27 cellular contexts compared by ENCODE assay signal in genomic region chr6:17018425-17018824, GRCh38.
"Had no signal": no experiment of that assay in that cellular context is flagged by ENCODE, and none has a peak within 500 bp of the region (broad histone marks: within the 10 kb centered on the region; RNA-seq: fewer than 3 reads in every experiment).

No MANE protein-coding gene starts in this region.

- H2AFZ ChIP-seq: neural progenitor cell, parathyroid adenoma had no signal

- H3K27me3 ChIP-seq: neural progenitor cell, right atrium auricular region, right lobe of liver, tibial nerve, uterus had no signal

- H3K9ac ChIP-seq: neural progenitor cell, parathyroid adenoma had no signal

- DNase-seq: immature natural killer cell; left ventricle myocardium inferior; mesendoderm; naive B cell; natural killer cell; nephron progenitor cell; occipital lobe; psoas muscle; right lobe of liver; stimulated activated CD4-positive, alpha-beta T cell treated with anti-CD3 and anti-CD28 coated beads, Interleukin-1b, Interleukin-23, amount 100 ng/mL, for 48 hours; stimulated activated CD4-positive, alpha-beta T cell treated with anti-CD3 and anti-CD28 coated beads, Interleukin-2, amount 100 ng/mL, for 48 hours; stimulated activated CD4-positive, alpha-beta T cell treated with anti-CD3 and anti-CD28 coated beads, Interleukin-4, amount 100 ng/mL, for 4 hours; stimulated activated CD8-positive, alpha-beta memory T cell treated with anti-CD3 and anti-CD28 coated beads, Interleukin-4, amount 100 ng/mL, for 48 hours; stimulated activated naive CD4-positive, alpha-beta T cell treated with Interleukin-2 at 50 U/mL for 16 hours; stimulated activated naive CD8-positive, alpha-beta T cell treated with anti-CD3 and anti-CD28 coated beads, Interleukin-15, amount 100 ng/mL, for 72 hours; substantia nigra; uterus had no signal

- H3K9me3 ChIP-seq: left ventricle myocardium inferior, neutrophil, psoas muscle, right atrium auricular region, right lobe of liver, tibial nerve, uterus had no signal

- H3K9me3 Mint-ChIP-seq: immature natural killer cell; mesothelial cell of epicardium; nephron progenitor cell; stimulated activated memory B cell treated with anti-CD40 and anti-IgM and Interleukin-4, amounts not matched to agents 10 μg/mL and 1 μg/mL and 100 μg/mL, for 72 hours had no signal

- H3K27ac Mint-ChIP-seq: immature natural killer cell; mesothelial cell of epicardium; naive B cell; natural killer cell; nephron progenitor cell; neural progenitor cell; stimulated activated memory B cell treated with anti-CD40 and anti-IgM and Interleukin-4, amounts not matched to agents 10 μg/mL and 1 μg/mL and 100 μg/mL, for 72 hours; stimulated activated naive CD8-positive, alpha-beta T cell treated with anti-CD3 and anti-CD28 coated beads, Interleukin-15, amount 100 ng/mL, for 72 hours; type B pancreatic cell had no signal

- H3K4me2 ChIP-seq: neural progenitor cell, smooth muscle cell had no signal

- H3K27me3 Mint-ChIP-seq: type B pancreatic cell had no signal

- H3K4me1 ChIP-seq: neural progenitor cell, parathyroid adenoma, psoas muscle, right atrium auricular region, right lobe of liver, tibial nerve, uterus had no signal

- H3K36me3 Mint-ChIP-seq: immature natural killer cell; naive B cell; natural killer cell; neural progenitor cell; stimulated activated memory B cell treated with anti-CD40 and anti-IgM and Interleukin-4, amounts not matched to agents 10 μg/mL and 1 μg/mL and 100 μg/mL, for 72 hours; type B pancreatic cell had no signal

- H3K36me3 ChIP-seq: left ventricle myocardium inferior, neural progenitor cell, neutrophil, right atrium auricular region, right lobe of liver, tibial nerve, uterus had no signal

- H3K4me3 Mint-ChIP-seq: immature natural killer cell; mesothelial cell of epicardium; naive B cell; natural killer cell; nephron progenitor cell; neural progenitor cell; stimulated activated memory B cell treated with anti-CD40 and anti-IgM and Interleukin-4, amounts not matched to agents 10 μg/mL and 1 μg/mL and 100 μg/mL, for 72 hours; stimulated activated naive CD8-positive, alpha-beta T cell treated with anti-CD3 and anti-CD28 coated beads, Interleukin-15, amount 100 ng/mL, for 72 hours; type B pancreatic cell had no signal

- H3K4me1 Mint-ChIP-seq: nephron progenitor cell, neural progenitor cell had no signal

- ATAC-seq: natural killer cell; psoas muscle; right lobe of liver; stimulated activated memory B cell treated with anti-CD40 and anti-IgM and Interleukin-4, amounts not matched to agents 10 μg/mL and 1 μg/mL and 100 μg/mL, for 72 hours; stimulated activated naive CD8-positive, alpha-beta T cell treated with anti-CD3 and anti-CD28 coated beads, Interleukin-15, amount 100 ng/mL, for 72 hours had no signal

- H3K4me3 ChIP-seq: left ventricle myocardium inferior, lung, neural progenitor cell, psoas muscle, right atrium auricular region, right lobe of liver, smooth muscle cell, tibial nerve, uterus had no signal

- H3K27ac ChIP-seq: left ventricle myocardium inferior, neural progenitor cell, neutrophil, parathyroid adenoma, psoas muscle, right atrium auricular region, right lobe of liver, tibial nerve, uterus had no signal
